ENCODE assay signal across 8 cellular contexts in genomic region chr20:16701296-16701695, GRCh38. TPM values are rescaled to one million over a fixed set of nuclear protein-coding genes. Genes with fewer than 3 reads are reported as not detected.
DNase-seq lines count a peak whose midpoint lies in the region; ATAC-seq lines count a peak whose summit lies in the region.

No MANE protein-coding gene starts in this region.

- H3K4me3 Mint-ChIP-seq in activated naive CD8-positive, alpha-beta T cell treated with anti-CD3 and anti-CD28 coated beads, Interleukin-2, amount 10 ng/mL, durations not matched to agents 7 days and 5 days, result no peak overlapping the region

- no peaks in the 10 kb centered on the region for H3K4me1 Mint-ChIP-seq in activated naive CD8-positive, alpha-beta T cell treated with anti-CD3 and anti-CD28 coated beads, Interleukin-2, amount 10 ng/mL, durations not matched to agents 7 days and 5 days

- no peak overlapping the region for H3K14ac ChIP-seq in trophoblast cell (ENCODE audit: low read length)

- H3K9me3 Mint-ChIP-seq in activated naive CD8-positive, alpha-beta T cell treated with anti-CD3 and anti-CD28 coated beads, Interleukin-2, amount 10 ng/mL, durations not matched to agents 7 days and 5 days, result peaks cover 7% of the 10 kb centered on the region

- no peak overlapping the region for H2BK120ac ChIP-seq in trophoblast cell (ENCODE audit: insufficient read depth, low read length, poor library complexity)

- no peak overlapping the region for H4K12ac ChIP-seq in trophoblast cell (ENCODE audit: low read depth, low read length)

- H3K27ac Mint-ChIP-seq in activated naive CD8-positive, alpha-beta T cell treated with anti-CD3 and anti-CD28 coated beads, Interleukin-2, amount 10 ng/mL, durations not matched to agents 7 days and 5 days, result no peak overlapping the region

- H3K4me3 ChIP-seq in trophoblast cell (ENCODE audit: low read depth, low read length), result no peak overlapping the region

- no peak overlapping the region for H4K8ac ChIP-seq in trophoblast cell (ENCODE audit: low read depth, low read length)

- H3K79me2 ChIP-seq in trophoblast cell (ENCODE audit: control insufficient read depth, insufficient read depth, low read length, poor library complexity), result no peaks in the 10 kb centered on the region

- H4K91ac ChIP-seq in trophoblast cell (ENCODE audit: low read depth, low read length), result peak overlapping the region; percentile 41

- H3K4me2 ChIP-seq in trophoblast cell (ENCODE audit: low read length), result no peak overlapping the region

- no CpG with 5 or more reads among the region's 3 CpGs for WGBS in trophoblast cell (ENCODE audit: extremely low coverage, insufficient coverage, insufficient read length)

- peaks cover 0 to 10% of the 10 kb centered on the region in 2 experiments for H3K4me1 ChIP-seq in trophoblast cell (ENCODE audit: control insufficient read depth in 1 of 2, insufficient read depth in 2 of 2, low read length in 2 of 2)

- no peak overlapping the region for H2AFZ ChIP-seq in trophoblast cell (ENCODE audit: insufficient read depth, low read length, poor library complexity)

- H3K36me3 Mint-ChIP-seq in activated naive CD8-positive, alpha-beta T cell treated with anti-CD3 and anti-CD28 coated beads, Interleukin-2, amount 10 ng/mL, durations not matched to agents 7 days and 5 days, result peaks cover 7% of the 10 kb centered on the region

- no peak overlapping the region for H3K27ac ChIP-seq in trophoblast cell (ENCODE audit: low read depth, low read length)

- no peaks in the 10 kb centered on the region for H3K79me1 ChIP-seq in trophoblast cell (ENCODE audit: low read length)

- peaks cover 19% of the 10 kb centered on the region for H3K27me3 Mint-ChIP-seq in activated naive CD8-positive, alpha-beta T cell treated with anti-CD3 and anti-CD28 coated beads, Interleukin-2, amount 10 ng/mL, durations not matched to agents 7 days and 5 days

- no peak overlapping the region for H2AK5ac ChIP-seq in trophoblast cell (ENCODE audit: low read length)

- H2BK5ac ChIP-seq in trophoblast cell (ENCODE audit: low read depth, low read length, poor library complexity), result no peak overlapping the region

- no peaks in the 10 kb centered on the region for H3K27me3 ChIP-seq in trophoblast cell (ENCODE audit: insufficient read depth, low read length)

- peaks cover 6% of the 10 kb centered on the region for H3K9me3 ChIP-seq in trophoblast cell (ENCODE audit: insufficient read depth, low read depth, low read length)

- no peak overlapping the region for H3K23ac ChIP-seq in trophoblast cell (ENCODE audit: low read length)

- no peaks in the 10 kb centered on the region for H3K36me3 ChIP-seq in trophoblast cell (ENCODE audit: control insufficient read depth in 1 of 2, insufficient read depth in 2 of 2, low read length in 2 of 2)

- ATAC-seq in activated naive CD8-positive, alpha-beta T cell treated with anti-CD3 and anti-CD28 coated beads, Interleukin-2, amount 10 ng/mL, durations not matched to agents 7 days and 5 days (ENCODE audit: low read depth), result peak; percentile 45

- no peak overlapping the region for H3K18ac ChIP-seq in trophoblast cell (ENCODE audit: low read length)

- peak; percentile 23 for DNase-seq in stimulated activated CD4-positive, alpha-beta T cell treated with anti-CD3 and anti-CD28 coated beads, Interleukin-15, amount 100 ng/mL, for 24 hours
- no peak for DNase-seq in stimulated activated CD4-positive, alpha-beta T cell treated with anti-CD3 and anti-CD28 coated beads, Interleukin-4, amount 100 ng/mL, for 4 hours
- peak; percentile 5 to 36 for DNase-seq in Kasumi-1 (lab: John Stamatoyannopoulos, UW)
- no peak for DNase-seq in activated naive CD8-positive, alpha-beta T cell treated with anti-CD3 and anti-CD28 coated beads, Interleukin-2, amount 10 ng/mL, durations not matched to agents 7 days and 5 days
- peak in 1 of 2 donors; percentile 5 for DNase-seq in trophoblast cell
- no peak for DNase-seq in inferior parietal cortex (ENCODE audit: extremely low spot score)
- no peak for DNase-seq in NCI-H2081 treated with DMSO at 0.1 percent for 48 hours (lab: John Stamatoyannopoulos, UW)
- no peak for DNase-seq in NCI-H510A (lab: John Stamatoyannopoulos, UW)

- no peak overlapping the region for H2BK12ac ChIP-seq in trophoblast cell (ENCODE audit: low read length)

- no peak overlapping the region for H3K4ac ChIP-seq in trophoblast cell (ENCODE audit: low read depth, low read length)

- POLR2A ChIA-PET in activated naive CD8-positive, alpha-beta T cell treated with anti-CD3 and anti-CD28 coated beads, Interleukin-2, amount 10 ng/mL, durations not matched to agents 7 days and 5 days (lab: Charles Lee), result no interaction called here

- no peak overlapping the region for H3K9ac ChIP-seq in trophoblast cell (ENCODE audit: low read length)

RNA-seq across cellular contexts. Expression of gene SNRPB2, which starts 28.5 kb away (rescaled TPM):
- 10 to 100 TPM; 67.3 to 73.0 TPM for total RNA-seq in activated naive CD8-positive, alpha-beta T cell treated with anti-CD3 and anti-CD28 coated beads, Interleukin-2, amount 10 ng/mL, durations not matched to agents 7 days and 5 days
- polyA plus RNA-seq in trophoblast cell (2013), result 127 and 129 TPM in 2 replicates

RNA-seq across cellular contexts. Expression of gene OTOR, which starts 46.9 kb away (rescaled TPM):
- total RNA-seq in activated naive CD8-positive, alpha-beta T cell treated with anti-CD3 and anti-CD28 coated beads, Interleukin-2, amount 10 ng/mL, durations not matched to agents 7 days and 5 days, result not detected
- polyA plus RNA-seq in trophoblast cell (2013), result 0.11 and 0.14 TPM in 2 replicates

Comparison
In these comparisons a context has a peak if more than half of its experiments do, and no peak if none do; other contexts are left out.
1. DNase-seq: peak in stimulated activated CD4-positive, alpha-beta T cell treated with anti-CD3 and anti-CD28 coated beads, Interleukin-15, amount 100 ng/mL, for 24 hours (single experiment) and Kasumi-1 (2 of 2); none in stimulated activated CD4-positive, alpha-beta T cell treated with anti-CD3 and anti-CD28 coated beads, Interleukin-4, amount 100 ng/mL, for 4 hours (0 of 2), activated naive CD8-positive, alpha-beta T cell treated with anti-CD3 and anti-CD28 coated beads, Interleukin-2, amount 10 ng/mL, durations not matched to agents 7 days and 5 days (single experiment), inferior parietal cortex (single experiment), NCI-H2081 treated with DMSO at 0.1 percent for 48 hours (single experiment) and NCI-H510A (single experiment).